Comparison of ENCODE assay signal across 9 cellular contexts in the genomic region with DNA sequence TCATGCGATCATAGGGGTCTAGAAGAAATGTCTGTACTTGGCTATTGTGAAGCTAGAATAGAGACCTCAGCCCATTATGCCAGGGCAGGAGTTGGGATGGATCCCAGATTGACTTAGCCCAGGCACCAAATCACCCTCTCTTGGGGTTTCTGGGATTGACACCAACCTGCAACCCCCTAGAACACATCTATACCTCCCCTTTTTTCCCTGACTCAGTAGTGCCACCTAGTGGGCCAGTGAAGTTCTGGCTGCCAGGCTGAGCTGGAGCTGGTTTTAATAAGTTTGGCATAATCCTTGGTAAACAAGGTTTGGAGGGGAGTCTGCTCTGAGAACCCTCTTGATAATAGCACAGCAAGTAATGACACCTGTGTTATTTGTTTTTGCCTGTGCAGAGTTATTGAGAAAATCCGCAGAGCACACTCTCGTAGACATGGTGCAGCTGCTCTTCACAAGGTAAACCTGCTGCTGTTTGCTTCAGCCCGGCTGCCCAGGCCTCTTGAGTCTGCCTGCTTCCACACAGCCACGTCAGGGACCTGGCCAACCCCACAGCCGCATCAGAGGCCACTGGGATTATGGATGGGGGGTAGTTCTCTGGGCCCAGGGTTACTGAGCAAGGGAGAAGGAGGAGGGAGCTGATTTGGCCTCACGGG. TPM values are rescaled to one million over a fixed set of nuclear protein-coding genes. Genes with fewer than 3 reads are reported as not detected.
DNase-seq lines count a peak whose midpoint lies in the region; ATAC-seq, FAIRE-seq and TF ChIP-seq lines count a peak whose summit lies in the region.
"Had no signal": no experiment of that assay in that cellular context is flagged by ENCODE, and none has a peak within 500 bp of the region (broad histone marks: within the 10 kb centered on the region; RNA-seq: fewer than 3 reads in every experiment).

No MANE protein-coding gene starts in this region.

- no peak overlapping the region for H3K4me3 ChIP-seq in A673 (ENCODE audit: low read depth, low read length, poor library complexity, severe bottlenecking)

- CTCF ChIA-PET in A673 (lab: Charles Lee) = interaction anchor here (0.6 to 5.2 kb wide), 13 partner anchors 19 to 238 kb away, joined by 3 to 65 read pairs (median 3); partner anchors contain the start of genes GBF1 and PITX3
- CTCF ChIA-PET in activated CD4-positive, alpha-beta T cell treated with anti-CD3 and anti-CD28 coated beads, Interleukin-2, amount 10 ng/mL, durations not matched to agents 7 days and 5 days (lab: Charles Lee) = interaction anchor here (0.5 to 11.8 kb wide), 29 partner anchors 9 to 232 kb away, joined by 3 to 170 read pairs (median 4); partner anchors contain the start of genes ELOVL3 and NFKB2

- H3K4me1 ChIP-seq in A673 (ENCODE audit: insufficient read depth, low read length, poor library complexity, severe bottlenecking) = no peaks in the 10 kb centered on the region

- peaks cover 22% of the 10 kb centered on the region for H3K36me3 Mint-ChIP-seq in activated CD4-positive, alpha-beta T cell treated with anti-CD3 and anti-CD28 coated beads, Interleukin-2, amount 10 ng/mL, durations not matched to agents 7 days and 5 days (ENCODE audit: low read depth)

- no peak overlapping the region for H3K4me3 Mint-ChIP-seq in activated CD4-positive, alpha-beta T cell treated with anti-CD3 and anti-CD28 coated beads, Interleukin-2, amount 10 ng/mL, durations not matched to agents 7 days and 5 days
- H3K4me3 Mint-ChIP-seq: stimulated activated naive CD8-positive, alpha-beta T cell treated with anti-CD3 and anti-CD28 coated beads, Interleukin-15, Interleukin-2, amounts not matched to agents 100 ng/mL and 50 ng/mL, for 24 hours had no signal

- no peak overlapping the region for H3K27ac ChIP-seq in A673 (ENCODE audit: low read depth, low read length, poor library complexity, severe bottlenecking)

- intact Hi-C loops in A673 (cut with micrococcal nuclease; ENCODE audit: unreplicated experiment) = loop anchor here (1.0 kb wide), 2 partner anchors 122 to 183 kb away; no protein-coding TSS in a partner anchor

- DNase-seq in A673 (ENCODE audit: low spot score) (peak; percentile 82), GM18507 (ENCODE audit: extremely low spot score, insufficient read length, low read depth) (peak; percentile 44), NCI-H446 (lab: John Stamatoyannopoulos, UW) (peak; percentile 16 to 37), dedifferentiated amniotic fluid mesenchymal stem cell (ENCODE audit: extremely low spot score) (peak; percentile 53), lung microvascular endothelial cell (ENCODE audit: low read depth in 2 of 2) (peak; percentile 64 to 76)
- DNase-seq in activated CD4-positive, alpha-beta T cell treated with anti-CD3 and anti-CD28 coated beads, Interleukin-2, amount 10 ng/mL, durations not matched to agents 7 days and 5 days = peak; percentile 80
- peak; percentile 68 for DNase-seq in stimulated activated CD8-positive, alpha-beta memory T cell treated with anti-CD3 and anti-CD28 coated beads, Interleukin-15, amount 100 ng/mL, for 1 hour (ENCODE audit: low read depth)

- H3K4me1 Mint-ChIP-seq in activated CD4-positive, alpha-beta T cell treated with anti-CD3 and anti-CD28 coated beads, Interleukin-2, amount 10 ng/mL, durations not matched to agents 7 days and 5 days = no peaks in the 10 kb centered on the region

- TF ChIP-seq CTCF in A673 (conservative IDR thresholded peaks at IDR 0.05; ENCODE audit: low read depth, low read length) = peak; percentile 96

- H3K9me3 Mint-ChIP-seq in activated CD4-positive, alpha-beta T cell treated with anti-CD3 and anti-CD28 coated beads, Interleukin-2, amount 10 ng/mL, durations not matched to agents 7 days and 5 days = no peaks in the 10 kb centered on the region
- H3K9me3 Mint-ChIP-seq: stimulated activated naive CD8-positive, alpha-beta T cell treated with anti-CD3 and anti-CD28 coated beads, Interleukin-15, Interleukin-2, amounts not matched to agents 100 ng/mL and 50 ng/mL, for 24 hours had no signal

- H3K27me3 ChIP-seq in A673 (replicated peaks; ENCODE audit: insufficient read depth, low read depth, low read length, poor library complexity) = no peaks in the 10 kb centered on the region

- no peak for ATAC-seq in GM19351 (IDR thresholded peaks at IDR 0.05; ENCODE audit: unreplicated experiment)

- peaks cover 17% of the 10 kb centered on the region for H3K36me3 ChIP-seq in A673 (ENCODE audit: insufficient read depth, low read length, poor library complexity, severe bottlenecking)

- H3K27ac Mint-ChIP-seq in activated CD4-positive, alpha-beta T cell treated with anti-CD3 and anti-CD28 coated beads, Interleukin-2, amount 10 ng/mL, durations not matched to agents 7 days and 5 days = no peak overlapping the region
- H3K27ac Mint-ChIP-seq: stimulated activated naive CD8-positive, alpha-beta T cell treated with anti-CD3 and anti-CD28 coated beads, Interleukin-15, Interleukin-2, amounts not matched to agents 100 ng/mL and 50 ng/mL, for 24 hours had no signal

- peak; percentile 71 for FAIRE-seq in GM18507 (lab: Jason Lieb, UNC)

- no peaks in the 10 kb centered on the region for H3K9me3 ChIP-seq in A673 (ENCODE audit: low read depth, low read length, poor library complexity, severe bottlenecking)

- POLR2A ChIA-PET in A673 (lab: Charles Lee; ENCODE audit: low non-redundant PET) = interaction anchor here (0.6 kb wide), 1 partner anchor 232 kb away, joined by 3 read pairs; no protein-coding TSS in a partner anchor
- POLR2A ChIA-PET in activated CD4-positive, alpha-beta T cell treated with anti-CD3 and anti-CD28 coated beads, Interleukin-2, amount 10 ng/mL, durations not matched to agents 7 days and 5 days (lab: Charles Lee) = no interaction called here

- BruUV-seq in A673 (replicated peaks; lab: Mats Ljungman, UMichigan) = no TSS peak

- no peaks in the 10 kb centered on the region for H3K27me3 Mint-ChIP-seq in activated CD4-positive, alpha-beta T cell treated with anti-CD3 and anti-CD28 coated beads, Interleukin-2, amount 10 ng/mL, durations not matched to agents 7 days and 5 days
- H3K27me3 Mint-ChIP-seq: stimulated activated naive CD8-positive, alpha-beta T cell treated with anti-CD3 and anti-CD28 coated beads, Interleukin-15, Interleukin-2, amounts not matched to agents 100 ng/mL and 50 ng/mL, for 24 hours had no signal

RNA-seq across cellular contexts. Expression of gene NFKB2, which starts 43.3 kb away (rescaled TPM):
- total RNA-seq in A673 (2021) = 29.8 and 33.2 TPM in 2 replicates
- 10 to 100 TPM; 74.8 to 81.8 TPM for total RNA-seq in activated CD4-positive, alpha-beta T cell treated with anti-CD3 and anti-CD28 coated beads, Interleukin-2, amount 10 ng/mL, durations not matched to agents 7 days and 5 days
- total RNA-seq in lung microvascular endothelial cell = 12.0 and 16.9 TPM in 2 replicates

Comparison
In these comparisons a context has a peak if more than half of its experiments do, and no peak if none do; other contexts are left out.
1. DNase-seq: peak in every context shown above with its lines; median percentile 82 in A673; 80 in activated CD4-positive, alpha-beta T cell treated with anti-CD3 and anti-CD28 coated beads, Interleukin-2, amount 10 ng/mL, durations not matched to agents 7 days and 5 days; 70 in lung microvascular endothelial cell; 68 in stimulated activated CD8-positive, alpha-beta memory T cell treated with anti-CD3 and anti-CD28 coated beads, Interleukin-15, amount 100 ng/mL, for 1 hour; 53 in dedifferentiated amniotic fluid mesenchymal stem cell; 44 in GM18507; 26 in NCI-H446.